ENCODE assay signal across 3 cellular contexts in the genomic region with DNA sequence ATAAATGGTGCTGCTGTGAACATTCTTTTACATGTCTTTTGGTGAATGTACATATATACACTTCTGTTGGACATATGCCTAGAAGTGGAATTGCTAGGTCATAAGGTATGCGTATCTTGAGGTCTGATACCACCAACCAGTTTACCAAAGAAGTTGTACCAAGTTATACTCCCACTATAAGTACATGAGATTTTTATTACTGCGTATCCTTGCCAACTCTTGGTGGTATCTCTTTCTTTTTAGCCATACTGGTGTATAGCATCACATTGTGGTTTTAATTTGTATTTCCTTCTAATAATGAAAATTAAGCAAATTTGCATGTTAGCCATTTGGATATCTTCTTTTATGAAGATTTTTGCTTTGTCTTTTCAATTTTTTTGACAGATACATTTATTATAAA.
TF ChIP-seq lines count a peak whose summit lies in the region.

No MANE protein-coding gene starts in this region.

TF ChIP-seq in HepG2, 621 proteins besides CTCF, POLR2A, EP300 and RAD21:
- TF ChIP-seq ZNF224 (CRISPR knock-in tag; IDR thresholded peaks at IDR 0.05), result no peak
- TF ChIP-seq SATB2 (CRISPR knock-in tag; IDR thresholded peaks at IDR 0.05), result no peak
- TF ChIP-seq, protein P1, sequence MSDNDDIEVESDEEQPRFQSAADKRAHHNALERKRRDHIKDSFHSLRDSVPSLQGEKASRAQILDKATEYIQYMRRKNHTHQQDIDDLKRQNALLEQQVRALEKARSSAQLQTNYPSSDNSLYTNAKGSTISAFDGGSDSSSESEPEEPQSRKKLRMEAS (IDR thresholded peaks at IDR 0.05), result no peak
- TF ChIP-seq ZNF7 (CRISPR knock-in tag; IDR thresholded peaks at IDR 0.05), result peak; percentile 96
- TF ChIP-seq ZNF3 (CRISPR knock-in tag; IDR thresholded peaks at IDR 0.05), result no peak

TF ChIP-seq in A549, 52 proteins besides CTCF, POLR2A, EP300 and RAD21:
- TF ChIP-seq EHMT2 (IDR thresholded peaks at IDR 0.05; ENCODE audit: low read depth) (no peak), HOXB5 (CRISPR knock-in tag; IDR thresholded peaks at IDR 0.05) (no peak), HMGXB4 (CRISPR knock-in tag; IDR thresholded peaks at IDR 0.05; ENCODE audit: borderline replicate concordance) (no peak), SREBF2 (IDR thresholded peaks at IDR 0.05) (no peak), ZC3H11A (IDR thresholded peaks at IDR 0.05) (no peak), ZFP36 (IDR thresholded peaks at IDR 0.05; ENCODE audit: borderline replicate concordance, partially characterized antibody) (peak; percentile 6), CBX8 (IDR thresholded peaks at IDR 0.05) (no peak)

TF ChIP-seq in K562, 482 proteins besides CTCF, POLR2A, EP300 and RAD21:
- TF ChIP-seq ZFP36 (IDR thresholded peaks at IDR 0.05; ENCODE audit: low read depth, low read length, partially characterized antibody) (peak; percentile 36), MIER1 (IDR thresholded peaks at IDR 0.05; ENCODE audit: low read depth) (no peak), CEBPG (CRISPR knock-in tag; IDR thresholded peaks at IDR 0.05) (no peak), CEBPG (tag; conservative IDR thresholded peaks at IDR 0.05 in 1 of 2, IDR thresholded peaks at IDR 0.05 in 1 of 2) (no peak), ZNF431 (CRISPR knock-in tag; IDR thresholded peaks at IDR 0.05) (no peak), FOXK1 (CRISPR knock-in tag; IDR thresholded peaks at IDR 0.05; ENCODE audit: borderline replicate concordance) (no peak), RBM25 (IDR thresholded peaks at IDR 0.05; ENCODE audit: low read depth, low read length, severe bottlenecking) (peak; percentile 57)
